In the genomic region with DNA sequence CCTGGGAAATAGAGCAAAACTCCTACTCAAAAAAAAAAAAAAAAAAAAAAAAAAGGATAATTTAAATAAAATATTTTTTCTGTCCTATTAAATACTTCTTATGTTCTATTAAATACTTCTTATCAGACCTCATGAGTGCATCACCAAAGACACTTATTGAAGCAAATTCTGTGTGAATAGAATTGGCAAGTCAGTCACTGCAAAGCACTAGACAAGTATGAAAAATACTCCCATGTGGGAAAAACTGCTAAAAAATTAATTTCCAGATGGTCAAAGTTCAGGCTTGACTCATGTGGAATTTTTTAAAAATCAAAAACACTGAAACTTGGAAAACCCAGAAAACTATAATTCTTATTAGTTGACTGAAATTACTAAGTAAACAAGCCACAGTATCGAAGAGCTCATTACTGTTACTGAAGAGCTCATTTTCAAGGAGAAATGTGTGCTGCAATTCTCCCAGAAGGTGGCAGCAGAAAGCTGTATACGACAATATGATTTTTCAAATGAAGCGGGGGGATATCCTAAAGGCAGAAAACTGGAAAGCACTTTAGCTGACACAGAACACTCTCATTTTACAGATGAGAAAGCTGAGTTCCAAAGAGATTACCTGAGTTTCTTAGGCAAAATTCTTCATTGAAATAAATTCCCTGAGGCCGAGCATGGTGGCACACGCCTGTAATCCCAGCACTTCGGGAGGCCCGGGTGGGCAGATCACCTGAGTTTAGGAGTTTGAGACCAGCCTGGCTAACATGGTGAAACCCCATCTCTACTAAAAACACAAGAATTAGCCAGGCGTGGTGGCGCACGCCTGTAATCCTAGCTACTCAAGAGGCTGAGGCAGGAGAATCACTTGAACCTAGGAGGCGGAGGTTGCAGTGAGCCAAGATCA, we compare ENCODE assay signal across 8 cellular contexts. TPM values are rescaled to one million over a fixed set of nuclear protein-coding genes. Genes with fewer than 3 reads are reported as not detected.
DNase-seq lines count a peak whose midpoint lies in the region; ATAC-seq lines count a peak whose summit lies in the region.

No MANE protein-coding gene starts in this region.

- DNase-seq in activated naive CD8-positive, alpha-beta T cell treated with anti-CD3 and anti-CD28 coated beads, Interleukin-2, amount 10 ng/mL, durations not matched to agents 7 days and 5 days, result no peak
- DNase-seq in activated naive CD8-positive, alpha-beta T cell treated with anti-CD3 and anti-CD28 coated beads for 36 hours, result no peak
- peak; percentile 47 for DNase-seq in NCI-H1092 (lab: John Stamatoyannopoulos, UW)
- peak; percentile 79 for DNase-seq in SHP77 treated with DMSO at 0.1 percent for 48 hours (lab: John Stamatoyannopoulos, UW)
- DNase-seq in brain pericyte (ENCODE audit: low read depth, low spot score), result peak; percentile 43
- DNase-seq in immature natural killer cell, result peak; percentile 52 to 63 (median 63)
- DNase-seq in stimulated activated CD4-positive, alpha-beta T cell treated with anti-CD3 and anti-CD28 coated beads, Interleukin-4, amount 100 ng/mL, for 1 hour, result peak; percentile 16

- H3K4me1 Mint-ChIP-seq in activated naive CD8-positive, alpha-beta T cell treated with anti-CD3 and anti-CD28 coated beads, Interleukin-2, amount 10 ng/mL, durations not matched to agents 7 days and 5 days, result peaks cover 6% of the 10 kb centered on the region
- no peaks in the 10 kb centered on the region for H3K4me1 Mint-ChIP-seq in activated naive CD8-positive, alpha-beta T cell treated with anti-CD3 and anti-CD28 coated beads for 36 hours
- H3K4me1 Mint-ChIP-seq in immature natural killer cell, result no peaks in the 10 kb centered on the region

- no peak overlapping the region for H3K27ac Mint-ChIP-seq in activated naive CD8-positive, alpha-beta T cell treated with anti-CD3 and anti-CD28 coated beads, Interleukin-2, amount 10 ng/mL, durations not matched to agents 7 days and 5 days
- no peak overlapping the region for H3K27ac Mint-ChIP-seq in activated naive CD8-positive, alpha-beta T cell treated with anti-CD3 and anti-CD28 coated beads for 36 hours
- no peak overlapping the region for H3K27ac Mint-ChIP-seq in immature natural killer cell

- H3K4me3 Mint-ChIP-seq in activated naive CD8-positive, alpha-beta T cell treated with anti-CD3 and anti-CD28 coated beads, Interleukin-2, amount 10 ng/mL, durations not matched to agents 7 days and 5 days, result no peak overlapping the region
- H3K4me3 Mint-ChIP-seq in activated naive CD8-positive, alpha-beta T cell treated with anti-CD3 and anti-CD28 coated beads for 36 hours, result no peak overlapping the region
- H3K4me3 Mint-ChIP-seq in immature natural killer cell, result no peak overlapping the region

- no peaks in the 10 kb centered on the region for H3K36me3 Mint-ChIP-seq in activated naive CD8-positive, alpha-beta T cell treated with anti-CD3 and anti-CD28 coated beads, Interleukin-2, amount 10 ng/mL, durations not matched to agents 7 days and 5 days
- H3K36me3 Mint-ChIP-seq in activated naive CD8-positive, alpha-beta T cell treated with anti-CD3 and anti-CD28 coated beads for 36 hours, result no peaks in the 10 kb centered on the region
- H3K36me3 Mint-ChIP-seq in immature natural killer cell, result no peaks in the 10 kb centered on the region

- no peaks in the 10 kb centered on the region for H3K9me3 Mint-ChIP-seq in activated naive CD8-positive, alpha-beta T cell treated with anti-CD3 and anti-CD28 coated beads, Interleukin-2, amount 10 ng/mL, durations not matched to agents 7 days and 5 days
- H3K9me3 Mint-ChIP-seq in activated naive CD8-positive, alpha-beta T cell treated with anti-CD3 and anti-CD28 coated beads for 36 hours, result no peaks in the 10 kb centered on the region
- H3K9me3 Mint-ChIP-seq in immature natural killer cell, result no peaks in the 10 kb centered on the region

- ATAC-seq in activated naive CD8-positive, alpha-beta T cell treated with anti-CD3 and anti-CD28 coated beads, Interleukin-2, amount 10 ng/mL, durations not matched to agents 7 days and 5 days (ENCODE audit: low read depth), result peak; percentile 60
- ATAC-seq in HG02970 (IDR thresholded peaks at IDR 0.05; ENCODE audit: low FRiP score, unreplicated experiment), result no peak

- peaks cover 5% of the 10 kb centered on the region for H3K27me3 Mint-ChIP-seq in activated naive CD8-positive, alpha-beta T cell treated with anti-CD3 and anti-CD28 coated beads, Interleukin-2, amount 10 ng/mL, durations not matched to agents 7 days and 5 days
- no peaks in the 10 kb centered on the region for H3K27me3 Mint-ChIP-seq in activated naive CD8-positive, alpha-beta T cell treated with anti-CD3 and anti-CD28 coated beads for 36 hours
- H3K27me3 Mint-ChIP-seq in immature natural killer cell (ENCODE audit: low read depth in 3 of 3), result peaks cover 0 to 3% (median 2%) of the 10 kb centered on the region in 3 donors

- POLR2A ChIA-PET in activated naive CD8-positive, alpha-beta T cell treated with anti-CD3 and anti-CD28 coated beads, Interleukin-2, amount 10 ng/mL, durations not matched to agents 7 days and 5 days (lab: Charles Lee), result interaction anchor here (0.9 to 3.1 kb wide), 7 partner anchors 23 to 249 kb away, joined by 3 to 25 read pairs (median 4); partner anchors contain the start of genes LASP1NB and PLXDC1

RNA-seq across cellular contexts. Expression of gene FBXO47, which starts 15.9 kb away (rescaled TPM):
- under 1 TPM in 1 of 2 experiments, not detected in 1; 0.14 TPM for total RNA-seq in activated naive CD8-positive, alpha-beta T cell treated with anti-CD3 and anti-CD28 coated beads, Interleukin-2, amount 10 ng/mL, durations not matched to agents 7 days and 5 days
- under 1 TPM in 1 of 2 experiments, not detected in 1; 0.12 TPM for total RNA-seq in activated naive CD8-positive, alpha-beta T cell treated with anti-CD3 and anti-CD28 coated beads for 36 hours
- polyA plus RNA-seq in immature natural killer cell, result not detected

Comparison
In these comparisons a context has a peak if more than half of its experiments do, and no peak if none do; other contexts are left out.
1. DNase-seq: peak in NCI-H1092 (single experiment), SHP77 treated with DMSO at 0.1 percent for 48 hours (single experiment), brain pericyte (single experiment), immature natural killer cell (3 of 3) and stimulated activated CD4-positive, alpha-beta T cell treated with anti-CD3 and anti-CD28 coated beads, Interleukin-4, amount 100 ng/mL, for 1 hour (single experiment); none in activated naive CD8-positive, alpha-beta T cell treated with anti-CD3 and anti-CD28 coated beads, Interleukin-2, amount 10 ng/mL, durations not matched to agents 7 days and 5 days (single experiment) and activated naive CD8-positive, alpha-beta T cell treated with anti-CD3 and anti-CD28 coated beads for 36 hours (single experiment).